ENCODE assay signal across 2 cellular contexts in genomic region chr17:73069164-73069774, GRCh38.
TF ChIP-seq lines count a peak whose summit lies in the region.

No MANE protein-coding gene starts in this region.

TF ChIP-seq in IMR-90, 13 proteins besides CTCF, POLR2A, EP300 and RAD21:
- TF ChIP-seq MAZ (IDR thresholded peaks at IDR 0.05; ENCODE audit: borderline replicate concordance, low read depth, low read length) = no peak
- no peak for TF ChIP-seq ELK1 (IDR thresholded peaks at IDR 0.05; ENCODE audit: borderline replicate concordance, low read depth, low read length)
- no peak for TF ChIP-seq RCOR1 (IDR thresholded peaks at IDR 0.05; ENCODE audit: insufficient replicate concordance, low read length)
- no peak for TF ChIP-seq FOS (IDR thresholded peaks at IDR 0.05; ENCODE audit: low read depth, low read length)

TF ChIP-seq in GM23338, 12 proteins besides CTCF, POLR2A, EP300 and RAD21:
- TF ChIP-seq ZNF114 (CRISPR knock-in tag; IDR thresholded peaks at IDR 0.05) (no peak), EZH2 (IDR thresholded peaks at IDR 0.05; ENCODE audit: low read depth, unreplicated experiment) (no peak), EZH2phosphoT487 (IDR thresholded peaks at IDR 0.05; ENCODE audit: unreplicated experiment) (no peak), NANOG (IDR thresholded peaks at IDR 0.05; ENCODE audit: borderline replicate concordance) (no peak), CREB1 (CRISPR knock-in tag; IDR thresholded peaks at IDR 0.05; ENCODE audit: low read depth) (no peak), POLR2AphosphoS5 (IDR thresholded peaks at IDR 0.05; ENCODE audit: low read depth) (no peak), REST (IDR thresholded peaks at IDR 0.05; ENCODE audit: unreplicated experiment) (no peak), ZNF331 (CRISPR knock-in tag; IDR thresholded peaks at IDR 0.05; ENCODE audit: low read depth) (no peak), JUNB (IDR thresholded peaks at IDR 0.05; ENCODE audit: unreplicated experiment) (no peak), ZNF462 (CRISPR knock-in tag; IDR thresholded peaks at IDR 0.05) (no peak), ETS1 (IDR thresholded peaks at IDR 0.05) (no peak)
